8 cellular contexts compared by ENCODE assay signal in genomic region chr14:20469890-20470858, GRCh38. TPM values are rescaled to one million over a fixed set of nuclear protein-coding genes. Genes with fewer than 3 reads are reported as not detected.
DNase-seq lines count a peak whose midpoint lies in the region; ATAC-seq and TF ChIP-seq lines count a peak whose summit lies in the region.

No MANE protein-coding gene starts in this region.

- H3K4me2 ChIP-seq in OCI-LY1 (ENCODE audit: low read length) = peak overlapping the region; percentile 98

- peak overlapping the region; percentile 98 for H3K9ac ChIP-seq in OCI-LY1 (ENCODE audit: low read length)

- H3K9me3 Mint-ChIP-seq in naive thymus-derived CD8-positive, alpha-beta T cell = no peaks in the 10 kb centered on the region

- peaks cover 12 to 34% (median 21%) of the 10 kb centered on the region in 3 donors for H3K36me3 Mint-ChIP-seq in naive thymus-derived CD8-positive, alpha-beta T cell

- ATAC-seq in GM19043 (IDR thresholded peaks at IDR 0.05; ENCODE audit: low read depth, unreplicated experiment) = peak; percentile 30
- peak; percentile 36 for ATAC-seq in HG03354 (IDR thresholded peaks at IDR 0.05; ENCODE audit: poor library complexity, severe bottlenecking, unreplicated experiment)
- peak; percentile 23 to 31 for ATAC-seq in naive thymus-derived CD8-positive, alpha-beta T cell

- H3K27ac ChIP-seq in OCI-LY1 (ENCODE audit: low read depth, low read length, poor library complexity, severe bottlenecking) = peak overlapping the region; percentile 57

- DNase-seq in Ammon's horn (ENCODE audit: low spot score) (peak; percentile 61), fibroblast of gingiva (ENCODE audit: low read depth) (peak; percentile 46), superior temporal gyrus (ENCODE audit: extremely low spot score) (peak; percentile 40)
- peak; percentile 58 for DNase-seq in activated T-cell treated with anti-CD3 and anti-CD28 coated beads, Interleukin-2, amount 50 U/mL, for 1 hour
- peak in 7 of 10 donors; percentile 17 to 48 (median 33) for DNase-seq in naive thymus-derived CD8-positive, alpha-beta T cell

- no peaks in the 10 kb centered on the region for H3K27me3 Mint-ChIP-seq in naive thymus-derived CD8-positive, alpha-beta T cell

- TF ChIP-seq CTCF in OCI-LY1 (IDR thresholded peaks at IDR 0.05; ENCODE audit: low read length) = no peak

- peaks cover 26% of the 10 kb centered on the region for H3K4me1 ChIP-seq in OCI-LY1 (ENCODE audit: insufficient read depth, low read length, severe bottlenecking)

- peak overlapping the region; percentile 96 to 100 (median 100) for H3K4me3 Mint-ChIP-seq in naive thymus-derived CD8-positive, alpha-beta T cell

- H3F3A ChIP-seq in OCI-LY1 (ENCODE audit: insufficient read depth, low read length) = no peaks in the 10 kb centered on the region

- H3K9me2 ChIP-seq in OCI-LY1 (ENCODE audit: low read depth, low read length) = no peaks in the 10 kb centered on the region

- no peaks in the 10 kb centered on the region for H3K9me3 ChIP-seq in OCI-LY1 (ENCODE audit: low read length)

- H3K36me3 ChIP-seq in OCI-LY1 (ENCODE audit: insufficient read depth, low read length) = peaks cover 38% of the 10 kb centered on the region

- peak overlapping the region; percentile 89 to 100 (median 98) for H3K27ac Mint-ChIP-seq in naive thymus-derived CD8-positive, alpha-beta T cell

- peaks cover 22% of the 10 kb centered on the region for H3K79me2 ChIP-seq in OCI-LY1 (ENCODE audit: insufficient read depth, low read length)

- no peaks in the 10 kb centered on the region for H3K27me3 ChIP-seq in OCI-LY1 (ENCODE audit: insufficient read depth, low read length)

- peaks cover 38 to 58% (median 55%) of the 10 kb centered on the region in 4 donors for H3K4me1 Mint-ChIP-seq in naive thymus-derived CD8-positive, alpha-beta T cell

- H2AFZ ChIP-seq in OCI-LY1 (ENCODE audit: low read length) = peak overlapping the region; percentile 78; the same call in 1 of the 2 replicates

- peak overlapping the region; percentile 98 for H3K4me3 ChIP-seq in OCI-LY1 (ENCODE audit: low read depth, low read length, poor library complexity, severe bottlenecking)

- H4K20me1 ChIP-seq in OCI-LY1 (ENCODE audit: insufficient read depth, low read length) = no peaks in the 10 kb centered on the region

- POLR2A ChIA-PET in naive thymus-derived CD8-positive, alpha-beta T cell (lab: Charles Lee) = interaction anchor here (0.6 to 4.7 kb wide), 21 partner anchors 8 to 218 kb away, joined by 3 to 63 read pairs (median 5); partner anchors contain the start of genes ANG, APEX1, OSGEP and PARP2

RNA-seq across cellular contexts. Expression of gene PNP, which starts 1.0 kb away (rescaled TPM):
- total RNA-seq in naive thymus-derived CD8-positive, alpha-beta T cell = 10 to 100 TPM; 64.6 to 65.7 TPM
- polyA plus RNA-seq in naive thymus-derived CD8-positive, alpha-beta T cell = 10 to 100 TPM; 32.2 to 57.9 (median 40.6) TPM

RNA-seq across cellular contexts. Expression of gene PIP4P1, which starts 8.9 kb away (rescaled TPM):
- total RNA-seq in naive thymus-derived CD8-positive, alpha-beta T cell = 10 to 100 TPM; 74.2 to 76.1 TPM
- 10 to 100 TPM; 21.0 to 31.1 (median 21.3) TPM for polyA plus RNA-seq in naive thymus-derived CD8-positive, alpha-beta T cell

RNA-seq across cellular contexts. Expression of gene APEX1, which starts 15.1 kb away (rescaled TPM):
- total RNA-seq in naive thymus-derived CD8-positive, alpha-beta T cell = 100 to 1,000 TPM; 137 to 144 TPM
- polyA plus RNA-seq in naive thymus-derived CD8-positive, alpha-beta T cell = 100 to 1,000 TPM; 125 to 176 (median 148) TPM

RNA-seq across cellular contexts. Expression of gene OSGEP, which starts 15.6 kb away (rescaled TPM):
- 10 to 100 TPM; 82.5 to 89.2 TPM for total RNA-seq in naive thymus-derived CD8-positive, alpha-beta T cell
- polyA plus RNA-seq in naive thymus-derived CD8-positive, alpha-beta T cell = 10 to 100 TPM; 38.8 to 43.3 (median 42.0) TPM

RNA-seq across cellular contexts. Expression of gene KLHL33, which starts 34.2 kb away (rescaled TPM):
- under 1 TPM; 0.52 to 0.57 TPM for total RNA-seq in naive thymus-derived CD8-positive, alpha-beta T cell
- under 1 TPM; 0.43 to 0.77 (median 0.43) TPM for polyA plus RNA-seq in naive thymus-derived CD8-positive, alpha-beta T cell

Comparison
In these comparisons a context has a peak if more than half of its experiments do, and no peak if none do; other contexts are left out.
1. Peak in every context shown above with its lines: DNase-seq, ATAC-seq, H3K4me3 ChIP-seq and H3K27ac ChIP-seq.